ENCODE assay signal across 32 cellular contexts in genomic region chrX:76827672-76828071, GRCh38.
"Had no signal": no experiment of that assay in that cellular context is flagged by ENCODE, and none has a peak within 500 bp of the region (broad histone marks: within the 10 kb centered on the region; RNA-seq: fewer than 3 reads in every experiment).

No MANE protein-coding gene starts in this region.

- H3K4me1 ChIP-seq: ascending aorta, esophagus muscularis mucosa, foreskin keratinocyte, gastroesophageal sphincter, heart right ventricle had no signal

- ATAC-seq: activated CD4-positive, CD25-positive, alpha-beta regulatory T cell treated with anti-CD3 and anti-CD28 coated beads, Interleukin-2, amount 50 U/mL, for 24 hours; activated CD8-positive, alpha-beta T cell treated with anti-CD3 and anti-CD28 coated beads for 36 hours; activated naive CD4-positive, alpha-beta T cell treated with anti-CD3 and anti-CD28 coated beads, Interleukin-2, amount 50 U/mL, for 72 hours; activated T-cell treated with anti-CD3 and anti-CD28 coated beads, Interleukin-2, amount 50 U/mL, for 4 hours; effector memory CD8-positive, alpha-beta T cell; foreskin keratinocyte; gastroesophageal sphincter; heart right ventricle; T-helper 17 cell had no signal

- FAIRE-seq: bronchial epithelial cell had no signal

- H3K36me3 ChIP-seq: ascending aorta, brain microvascular endothelial cell, esophagus muscularis mucosa, gastroesophageal sphincter, heart right ventricle, WERI-Rb-1 had no signal

- H3K9me3 Mint-ChIP-seq: activated B cell treated with CpG ODN at 0.5 μM for 24 hours; activated CD8-positive, alpha-beta T cell treated with anti-CD3 and anti-CD28 coated beads for 36 hours; activated naive CD4-positive, alpha-beta T cell treated with anti-CD3 and anti-CD28 coated beads, Interleukin-2, amount 10 ng/mL, durations not matched to agents 7 days and 5 days; activated naive CD4-positive, alpha-beta T cell treated with anti-CD3 and anti-CD28 coated beads, Interleukin-2, amount 50 U/mL, for 72 hours; activated naive CD8-positive, alpha-beta T cell treated with anti-CD3 and anti-CD28 coated beads, Interleukin-2, amount 10 ng/mL, durations not matched to agents 7 days and 5 days; activated T-cell treated with anti-CD3 and anti-CD28 coated beads, Interleukin-2, amount 50 U/mL, for 4 hours; activated T-helper 2 cell treated with anti-CD3 and anti-CD28 coated beads, Interferon-gamma antibody, Interleukin-2, Interleukin-4, amounts not matched to agents 10 μg/mL and 5 μg/mL and 100 μg/mL, durations not matched to agents 14 hours and 24 hours and 36 hours; central memory CD8-positive, alpha-beta T cell; effector memory CD8-positive, alpha-beta T cell; T-helper 2 cell treated with Interferon-gamma antibody and Interleukin-4, amounts not matched to agents 5 μg/mL and 100 μg/mL, for 36 hours had no signal

- H3K27ac Mint-ChIP-seq: activated B cell treated with CpG ODN at 0.5 μM for 24 hours; activated CD8-positive, alpha-beta T cell treated with anti-CD3 and anti-CD28 coated beads for 36 hours; activated naive CD4-positive, alpha-beta T cell treated with anti-CD3 and anti-CD28 coated beads, Interleukin-2, amount 10 ng/mL, durations not matched to agents 7 days and 5 days; activated naive CD4-positive, alpha-beta T cell treated with anti-CD3 and anti-CD28 coated beads, Interleukin-2, amount 50 U/mL, for 72 hours; activated naive CD8-positive, alpha-beta T cell treated with anti-CD3 and anti-CD28 coated beads, Interleukin-2, amount 10 ng/mL, durations not matched to agents 7 days and 5 days; activated T-helper 2 cell treated with anti-CD3 and anti-CD28 coated beads, Interferon-gamma antibody, Interleukin-2, Interleukin-4, amounts not matched to agents 10 μg/mL and 5 μg/mL and 100 μg/mL, durations not matched to agents 14 hours and 24 hours and 36 hours; effector memory CD8-positive, alpha-beta T cell; T-helper 17 cell; T-helper 2 cell treated with Interferon-gamma antibody and Interleukin-4, amounts not matched to agents 5 μg/mL and 100 μg/mL, for 36 hours had no signal

- H3K4me1 Mint-ChIP-seq: activated B cell treated with CpG ODN at 0.5 μM for 24 hours; activated naive CD4-positive, alpha-beta T cell treated with anti-CD3 and anti-CD28 coated beads, Interleukin-2, amount 10 ng/mL, durations not matched to agents 7 days and 5 days; activated naive CD8-positive, alpha-beta T cell treated with anti-CD3 and anti-CD28 coated beads, Interleukin-2, amount 10 ng/mL, durations not matched to agents 7 days and 5 days; central memory CD8-positive, alpha-beta T cell; T-helper 17 cell had no signal

- H3K27ac ChIP-seq: ascending aorta, brain microvascular endothelial cell, esophagus muscularis mucosa, foreskin keratinocyte, gastroesophageal sphincter, heart right ventricle, WERI-Rb-1 had no signal

- DNase-seq: activated B cell treated with CpG ODN at 0.5 μM for 24 hours; activated CD4-positive, alpha-beta T cell treated with anti-CD3 and anti-CD28 coated beads for 48 hours; activated CD4-positive, alpha-beta T cell treated with anti-CD3 and anti-CD28 coated beads, Interleukin-2, amount 50 U/mL, for 1 hour; activated CD4-positive, alpha-beta T cell treated with anti-CD3 and anti-CD28 coated beads, Interleukin-2, amount 50 U/mL, for 48 hours; activated CD8-positive, alpha-beta memory T cell treated with anti-CD3 and anti-CD28 coated beads for 24 hours; activated CD8-positive, alpha-beta T cell treated with anti-CD3 and anti-CD28 coated beads for 36 hours; activated effector memory CD4-positive, alpha-beta T cell treated with anti-CD3 and anti-CD28 coated beads, Interleukin-2, amount 50 U/mL, for 16 hours; activated naive CD4-positive, alpha-beta T cell; activated naive CD4-positive, alpha-beta T cell treated with anti-CD3 and anti-CD28 coated beads, Interleukin-2, amount 10 ng/mL, durations not matched to agents 7 days and 5 days; activated naive CD8-positive, alpha-beta T cell treated with anti-CD3 and anti-CD28 coated beads, Interleukin-2, amount 10 ng/mL, durations not matched to agents 7 days and 5 days; activated T-cell treated with anti-CD3 and anti-CD28 coated beads, Interleukin-2, amount 50 U/mL, for 4 hours; brain microvascular endothelial cell; cortex of kidney; dermis blood vessel endothelial cell; effector CD4-positive, alpha-beta T cell; effector memory CD8-positive, alpha-beta T cell; erythroblast; foreskin keratinocyte; heart right ventricle; T-helper 1 cell; T-helper 17 cell; T1000; WERI-Rb-1 had no signal

- H3K4me3 Mint-ChIP-seq: activated B cell treated with CpG ODN at 0.5 μM for 24 hours; activated CD8-positive, alpha-beta T cell treated with anti-CD3 and anti-CD28 coated beads for 36 hours; activated naive CD4-positive, alpha-beta T cell treated with anti-CD3 and anti-CD28 coated beads, Interleukin-2, amount 10 ng/mL, durations not matched to agents 7 days and 5 days; activated naive CD8-positive, alpha-beta T cell treated with anti-CD3 and anti-CD28 coated beads, Interleukin-2, amount 10 ng/mL, durations not matched to agents 7 days and 5 days; activated T-cell treated with anti-CD3 and anti-CD28 coated beads, Interleukin-2, amount 50 U/mL, for 4 hours; central memory CD8-positive, alpha-beta T cell; effector memory CD8-positive, alpha-beta T cell; T-helper 17 cell; T-helper 2 cell treated with Interferon-gamma antibody and Interleukin-4, amounts not matched to agents 5 μg/mL and 100 μg/mL, for 36 hours had no signal

- H3K27me3 Mint-ChIP-seq: activated B cell treated with CpG ODN at 0.5 μM for 24 hours; activated CD8-positive, alpha-beta T cell treated with anti-CD3 and anti-CD28 coated beads for 36 hours; activated naive CD4-positive, alpha-beta T cell treated with anti-CD3 and anti-CD28 coated beads, Interleukin-2, amount 10 ng/mL, durations not matched to agents 7 days and 5 days; activated naive CD8-positive, alpha-beta T cell treated with anti-CD3 and anti-CD28 coated beads, Interleukin-2, amount 10 ng/mL, durations not matched to agents 7 days and 5 days; central memory CD8-positive, alpha-beta T cell; effector memory CD8-positive, alpha-beta T cell; T-helper 17 cell had no signal

- H3K4me3 ChIP-seq: ascending aorta, esophagus muscularis mucosa, gastroesophageal sphincter, heart right ventricle had no signal

- H3K27me3 ChIP-seq: ascending aorta, brain microvascular endothelial cell, esophagus muscularis mucosa, foreskin keratinocyte, gastroesophageal sphincter, heart right ventricle had no signal

- H3K36me3 Mint-ChIP-seq: activated naive CD4-positive, alpha-beta T cell treated with anti-CD3 and anti-CD28 coated beads, Interleukin-2, amount 10 ng/mL, durations not matched to agents 7 days and 5 days; activated naive CD4-positive, alpha-beta T cell treated with anti-CD3 and anti-CD28 coated beads, Interleukin-2, amount 50 U/mL, for 72 hours; activated naive CD8-positive, alpha-beta T cell treated with anti-CD3 and anti-CD28 coated beads, Interleukin-2, amount 10 ng/mL, durations not matched to agents 7 days and 5 days had no signal

- H3K9me3 ChIP-seq: ascending aorta, esophagus muscularis mucosa, gastroesophageal sphincter had no signal
